ENCODE assay signal across 8 cellular contexts in genomic region chr11:62805044-62805892, GRCh38. TPM values are rescaled to one million over a fixed set of nuclear protein-coding genes. Genes with fewer than 3 reads are reported as not detected.
A peak's percentile ranks its signal among the peaks of the same experiment; 100 is the strongest.
DNase-seq lines count a peak whose midpoint lies in the region; ATAC-seq and TF ChIP-seq lines count a peak whose summit lies in the region.

Gene NXF1, minus strand, starts transcription at chr11:62805440. Its CDS starts 84 bp downstream, at chr11:62805356.

- intact Hi-C loops in right lobe of liver (cut with DNase I) = no loop called here

- peaks cover 31% of the 10 kb centered on the region for H3K4me1 ChIP-seq in CD4-positive, CD25-positive, alpha-beta regulatory T cell (ENCODE audit: control insufficient read depth, insufficient read depth, low read length, poor library complexity, severe bottlenecking)
- peaks cover 0 to 21% (median 0%) of the 10 kb centered on the region in 4 donors for H3K4me1 ChIP-seq in right lobe of liver

- peak within 1 kb of the TSS; percentile 93 to 100 (median 99) for H3K4me3 Mint-ChIP-seq in CD4-positive, CD25-positive, alpha-beta regulatory T cell

- H3K27me3 Mint-ChIP-seq in CD4-positive, CD25-positive, alpha-beta regulatory T cell = no peaks in the 10 kb centered on the region

- H3K4me3 ChIP-seq in CD4-positive, CD25-positive, alpha-beta regulatory T cell (ENCODE audit: low read depth, low read length) = peak within 1 kb of the TSS; percentile 94
- peak within 1 kb of the TSS; percentile 72 to 84 (median 83) for H3K4me3 ChIP-seq in right lobe of liver

- WGBS in right lobe of liver (ENCODE audit: insufficient coverage, low coverage, low lambda C conversion rate, missing lambda C conversion rate) = 3% methylated on average over 13 of the region's 77 CpGs

- H3K36me3 ChIP-seq in CD4-positive, CD25-positive, alpha-beta regulatory T cell (ENCODE audit: control insufficient read depth, insufficient read depth, low read length) = peaks cover 36% of the 10 kb centered on the region
- H3K36me3 ChIP-seq in right lobe of liver = peaks cover 0 to 35% (median 19%) of the 10 kb centered on the region in 4 donors

- H3K4me1 Mint-ChIP-seq in CD4-positive, CD25-positive, alpha-beta regulatory T cell = peaks cover 0 to 35% (median 16%) of the 10 kb centered on the region in 4 donors

- H3K27ac Mint-ChIP-seq in CD4-positive, CD25-positive, alpha-beta regulatory T cell = peak within 1 kb of the TSS; percentile 97 to 99 (median 98)

- peaks cover 20% of the 10 kb centered on the region for H3K36me3 Mint-ChIP-seq in CD4-positive, CD25-positive, alpha-beta regulatory T cell

- no peaks in the 10 kb centered on the region for H3K9me3 ChIP-seq in CD4-positive, CD25-positive, alpha-beta regulatory T cell (ENCODE audit: control insufficient read depth in 2 of 2, low read length in 2 of 2)
- no peaks in the 10 kb centered on the region for H3K9me3 ChIP-seq in right lobe of liver

- peak within 1 kb of the TSS; percentile 76 for H3K27ac ChIP-seq in CD4-positive, CD25-positive, alpha-beta regulatory T cell (ENCODE audit: insufficient read depth, low read length, poor library complexity, severe bottlenecking)
- peak within 1 kb of the TSS; percentile 66 to 89 (median 83) for H3K27ac ChIP-seq in right lobe of liver

- peak; percentile 99 for TF ChIP-seq POLR2A in right lobe of liver (IDR thresholded peaks at IDR 0.05)

- no peaks in the 10 kb centered on the region for H3K9me3 Mint-ChIP-seq in CD4-positive, CD25-positive, alpha-beta regulatory T cell

- ATAC-seq in CD4-positive, CD25-positive, alpha-beta regulatory T cell (ENCODE audit: low read depth in 2 of 2) = peak; percentile 84 to 87
- peak; percentile 81 for ATAC-seq in GM19395 (IDR thresholded peaks at IDR 0.05; ENCODE audit: unreplicated experiment)
- ATAC-seq in HG03558 (IDR thresholded peaks at IDR 0.05; ENCODE audit: extremely low read depth, unreplicated experiment) = peak; percentile 69
- peak; percentile 90 to 95 (median 92) for ATAC-seq in right lobe of liver

- TF ChIP-seq CTCF in right lobe of liver (IDR thresholded peaks at IDR 0.05) = peak in 1 of 4 donors; percentile 13

- peak; percentile 92 to 97 (median 96) for DNase-seq in CD4-positive, CD25-positive, alpha-beta regulatory T cell
- DNase-seq in NCI-H748 treated with DMSO at 0.1 percent for 48 hours (lab: John Stamatoyannopoulos, UW) (peak; percentile 91), dermis blood vessel endothelial cell (peak; percentile 97), right lobe of liver (peak; percentile 96 to 97 (median 97))
- DNase-seq in activated CD4-positive, alpha-beta T cell treated with anti-CD3 and anti-CD28 coated beads, Interleukin-2, amount 50 U/mL, for 24 hours (ENCODE audit: low read depth in 1 of 2, low spot score in 1 of 2) = peak; percentile 92 to 96
- DNase-seq in stimulated activated CD4-positive, alpha-beta T cell treated with anti-CD3 and anti-CD28 coated beads, Interleukin-4, amount 100 ng/mL, for 24 hours = peak; percentile 95

- no peaks in the 10 kb centered on the region for H3K27me3 ChIP-seq in CD4-positive, CD25-positive, alpha-beta regulatory T cell (ENCODE audit: control insufficient read depth, insufficient read depth, low read length)
- no peaks in the 10 kb centered on the region for H3K27me3 ChIP-seq in right lobe of liver

RNA-seq across cellular contexts. Expression of gene NXF1, which starts in this region (rescaled TPM):
- total RNA-seq in CD4-positive, CD25-positive, alpha-beta regulatory T cell = 309 TPM
- polyA plus RNA-seq in CD4-positive, CD25-positive, alpha-beta regulatory T cell = 10 to 100 TPM; 47.3 to 70.9 (median 64.2) TPM
- total RNA-seq in dermis blood vessel endothelial cell (38.1 and 44.2 TPM in 2 replicates), right lobe of liver (10 to 100 TPM; 24.7 to 42.9 (median 32.3) TPM)

Comparison
In these comparisons a context has a peak if more than half of its experiments do, and no peak if none do; other contexts are left out.
1. Peak in every context shown above with its lines: DNase-seq, ATAC-seq, H3K4me3 ChIP-seq and H3K27ac ChIP-seq.